1 cellular context compared by ENCODE assay signal in genomic region chr17:28404007-28404406, GRCh38.
A peak's percentile ranks its signal among the peaks of the same experiment; 100 is the strongest.
TF ChIP-seq lines count a peak whose summit lies in the region.

No MANE protein-coding gene starts in this region.

TF ChIP-seq in H1, 55 proteins besides CTCF, POLR2A, EP300 and RAD21:
- TF ChIP-seq CBX8 (IDR thresholded peaks at IDR 0.05; ENCODE audit: borderline replicate concordance, low read depth, low read length) (no peak), MAFK (IDR thresholded peaks at IDR 0.05; ENCODE audit: low read depth, low read length) (peak; percentile 51; the same call in 1 of the 2 replicates)
